14 cellular contexts compared by ENCODE assay signal in genomic region chr6:145784683-145785082, GRCh38. TPM values are rescaled to one million over a fixed set of nuclear protein-coding genes. Genes with fewer than 3 reads are reported as not detected.
DNase-seq lines count a peak whose midpoint lies in the region; ATAC-seq and TF ChIP-seq lines count a peak whose summit lies in the region.
"Had no signal": no experiment of that assay in that cellular context is flagged by ENCODE, and none has a peak within 500 bp of the region (broad histone marks: within the 10 kb centered on the region; RNA-seq: fewer than 3 reads in every experiment).

No MANE protein-coding gene starts in this region.

- no peaks in the 10 kb centered on the region for H3K4me1 ChIP-seq in tibial artery
- H3K4me1 ChIP-seq in Peyer's patch = no peaks in the 10 kb centered on the region
- H3K4me1 ChIP-seq: left lung had no signal

- H3K4me3 ChIP-seq in tibial artery = no peak overlapping the region
- H3K4me3 ChIP-seq in Peyer's patch = no peak overlapping the region
- H3K4me3 ChIP-seq: left lung had no signal

- TF ChIP-seq CTCF in tibial artery (IDR thresholded peaks at IDR 0.05) = no peak
- TF ChIP-seq CTCF in Peyer's patch (IDR thresholded peaks at IDR 0.05) = no peak

- H3K36me3 ChIP-seq in tibial artery (peaks cover 11 to 29% (median 12%) of the 10 kb centered on the region in 3 donors), Peyer's patch (no peaks in the 10 kb centered on the region)

- DNase-seq in tibial artery = no peak
- DNase-seq in Peyer's patch = no peak
- DNase-seq in NCI-H510A (lab: John Stamatoyannopoulos, UW) = no peak
- DNase-seq: activated CD4-positive, alpha-beta memory T cell treated with anti-CD3 and anti-CD28 coated beads, Interleukin-2, amount 10 ng/mL, durations not matched to agents 7 days and 5 days; activated naive CD8-positive, alpha-beta T cell treated with anti-CD3 and anti-CD28 coated beads, Interleukin-2, amount 10 ng/mL, durations not matched to agents 7 days and 5 days; glutamatergic neuron; left lung; stimulated activated naive B cell treated with anti-CD40 and anti-IgM and Interleukin-4, amounts not matched to agents 10 μg/mL and 1 μg/mL and 100 μg/mL, for 72 hours; T-helper 2 cell had no signal

- H3K9me3 ChIP-seq in tibial artery (peaks cover 0 to 8% (median 0%) of the 10 kb centered on the region in 3 donors), Peyer's patch (no peaks in the 10 kb centered on the region)

- TF ChIP-seq POLR2A in Peyer's patch (IDR thresholded peaks at IDR 0.05) = no peak

- ATAC-seq in GM18499 (IDR thresholded peaks at IDR 0.05; ENCODE audit: insufficient read depth, unreplicated experiment) (peak; percentile 67), GM19397 (IDR thresholded peaks at IDR 0.05; ENCODE audit: unreplicated experiment) (peak; percentile 77), HG02852 (IDR thresholded peaks at IDR 0.05; ENCODE audit: unreplicated experiment) (peak; percentile 86), HG03520 (IDR thresholded peaks at IDR 0.05; ENCODE audit: unreplicated experiment) (peak; percentile 72), HG03025 (IDR thresholded peaks at IDR 0.05; ENCODE audit: low FRiP score, unreplicated experiment) (no peak)
- ATAC-seq: left lung; stimulated activated naive B cell treated with anti-CD40 and anti-IgM and Interleukin-4, amounts not matched to agents 10 μg/mL and 1 μg/mL and 100 μg/mL, for 72 hours had no signal

- H3K27me3 ChIP-seq in tibial artery (no peaks in the 10 kb centered on the region), Peyer's patch (no peaks in the 10 kb centered on the region)
- H3K27me3 ChIP-seq: left lung had no signal

- no peak overlapping the region for H3K27ac ChIP-seq in tibial artery
- no peak overlapping the region for H3K27ac ChIP-seq in Peyer's patch
- H3K27ac ChIP-seq: left lung had no signal

- intact Hi-C loops in tibial artery (cut with DNase I; ENCODE audit: low total_unique reads) = no loop called here

RNA-seq across cellular contexts. Expression of gene FBXO30, which starts 29.9 kb away (rescaled TPM):
- 1 to 10 TPM; 4.8 to 7.4 (median 6.9) TPM for total RNA-seq in Peyer's patch

RNA-seq across cellular contexts. Expression of gene EPM2A, which starts 49.4 kb away (rescaled TPM):
- total RNA-seq in Peyer's patch = 10 to 100 TPM in 1 of 4 donors, 1 to 10 TPM in 3; 8.1 to 18.9 (median 9.2) TPM
